1 cellular context compared by ENCODE assay signal in the genomic region with DNA sequence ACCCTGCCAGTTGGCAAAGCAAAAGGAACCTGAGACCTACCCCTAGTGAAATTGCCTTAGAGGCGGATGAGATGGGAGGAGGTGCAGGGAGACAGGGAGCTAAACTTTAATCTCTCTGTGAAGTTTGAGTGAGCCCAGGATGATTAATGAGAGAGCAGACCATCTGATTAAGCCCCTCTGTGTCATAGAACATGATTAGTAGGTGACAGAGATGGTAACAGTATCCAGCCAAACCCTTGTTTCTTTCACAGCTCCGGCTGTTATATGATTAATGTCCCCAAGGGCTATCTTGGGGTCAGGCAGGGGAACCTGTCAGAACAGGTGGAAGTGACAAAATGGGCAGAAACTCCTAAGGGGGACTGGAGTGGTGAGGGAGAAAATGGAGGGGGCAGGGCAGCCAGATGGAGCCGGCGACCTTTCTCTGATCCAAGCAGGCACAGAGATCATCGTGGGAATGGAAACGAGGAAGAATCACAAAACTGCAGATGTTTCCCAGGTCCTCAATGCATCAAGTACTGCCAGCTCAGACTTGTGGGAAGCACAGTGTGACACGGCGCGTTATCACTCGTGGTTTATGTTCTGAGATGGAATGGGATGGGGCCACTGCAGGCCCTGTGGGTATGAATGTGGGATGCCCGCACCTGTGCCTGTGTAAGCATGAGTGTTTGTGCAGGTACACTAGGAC.
TF ChIP-seq lines count a peak whose summit lies in the region.

No MANE protein-coding gene starts in this region.

TF ChIP-seq in GM23338, 12 proteins besides CTCF, POLR2A, EP300 and RAD21 (continued from another document):
- TF ChIP-seq POLR2AphosphoS5 (IDR thresholded peaks at IDR 0.05; ENCODE audit: low read depth): no peak
- TF ChIP-seq, protein P1, sequence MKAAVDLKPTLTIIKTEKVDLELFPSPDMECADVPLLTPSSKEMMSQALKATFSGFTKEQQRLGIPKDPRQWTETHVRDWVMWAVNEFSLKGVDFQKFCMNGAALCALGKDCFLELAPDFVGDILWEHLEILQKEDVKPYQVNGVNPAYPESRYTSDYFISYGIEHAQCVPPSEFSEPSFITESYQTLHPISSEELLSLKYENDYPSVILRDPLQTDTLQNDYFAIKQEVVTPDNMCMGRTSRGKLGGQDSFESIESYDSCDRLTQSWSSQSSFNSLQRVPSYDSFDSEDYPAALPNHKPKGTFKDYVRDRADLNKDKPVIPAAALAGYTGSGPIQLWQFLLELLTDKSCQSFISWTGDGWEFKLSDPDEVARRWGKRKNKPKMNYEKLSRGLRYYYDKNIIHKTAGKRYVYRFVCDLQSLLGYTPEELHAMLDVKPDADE (IDR thresholded peaks at IDR 0.05): no peak
TF ChIP-seq in GM23338: peak in this region for 0.
